Comparison of ENCODE assay signal across 1 cellular context in the genomic region with DNA sequence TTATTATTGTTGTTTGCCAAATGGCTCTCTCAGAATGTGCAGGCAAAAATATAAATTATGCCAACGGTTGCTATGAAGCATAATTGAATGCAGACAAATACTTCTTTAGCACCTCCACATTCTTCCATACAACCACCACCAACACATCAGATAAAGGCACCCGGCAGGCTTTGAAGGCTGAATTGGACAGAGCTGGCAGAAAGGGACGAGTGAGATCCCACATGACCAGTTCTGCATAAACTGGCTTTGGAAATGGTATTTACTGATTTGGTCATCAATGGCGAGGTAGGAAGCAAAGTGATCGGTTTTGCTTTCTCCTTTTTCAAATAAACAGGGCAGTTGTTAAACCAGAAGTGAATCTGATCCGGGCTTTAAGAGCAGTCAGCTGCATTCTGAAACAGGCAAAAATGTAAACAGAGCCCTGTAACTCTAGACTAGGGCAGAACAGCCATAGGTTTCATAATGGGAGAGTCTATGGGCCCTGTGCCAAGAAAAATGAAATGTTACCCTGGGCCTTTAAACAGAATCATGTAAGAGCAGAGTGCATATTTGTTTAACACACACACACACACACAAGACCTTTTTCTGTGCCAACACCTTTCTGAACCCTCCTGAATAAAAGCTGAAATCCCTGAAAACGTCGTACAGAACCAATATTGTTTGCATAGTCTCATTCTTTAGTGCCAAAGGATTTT.
A peak's percentile ranks its signal among the peaks of the same experiment; 100 is the strongest.
TF ChIP-seq lines count a peak whose summit lies in the region.

No MANE protein-coding gene starts in this region.

TF ChIP-seq in HEK293, 187 proteins besides CTCF, POLR2A, EP300 and RAD21 (continued from another document and continues in another):
- TF ChIP-seq, protein P1, sequence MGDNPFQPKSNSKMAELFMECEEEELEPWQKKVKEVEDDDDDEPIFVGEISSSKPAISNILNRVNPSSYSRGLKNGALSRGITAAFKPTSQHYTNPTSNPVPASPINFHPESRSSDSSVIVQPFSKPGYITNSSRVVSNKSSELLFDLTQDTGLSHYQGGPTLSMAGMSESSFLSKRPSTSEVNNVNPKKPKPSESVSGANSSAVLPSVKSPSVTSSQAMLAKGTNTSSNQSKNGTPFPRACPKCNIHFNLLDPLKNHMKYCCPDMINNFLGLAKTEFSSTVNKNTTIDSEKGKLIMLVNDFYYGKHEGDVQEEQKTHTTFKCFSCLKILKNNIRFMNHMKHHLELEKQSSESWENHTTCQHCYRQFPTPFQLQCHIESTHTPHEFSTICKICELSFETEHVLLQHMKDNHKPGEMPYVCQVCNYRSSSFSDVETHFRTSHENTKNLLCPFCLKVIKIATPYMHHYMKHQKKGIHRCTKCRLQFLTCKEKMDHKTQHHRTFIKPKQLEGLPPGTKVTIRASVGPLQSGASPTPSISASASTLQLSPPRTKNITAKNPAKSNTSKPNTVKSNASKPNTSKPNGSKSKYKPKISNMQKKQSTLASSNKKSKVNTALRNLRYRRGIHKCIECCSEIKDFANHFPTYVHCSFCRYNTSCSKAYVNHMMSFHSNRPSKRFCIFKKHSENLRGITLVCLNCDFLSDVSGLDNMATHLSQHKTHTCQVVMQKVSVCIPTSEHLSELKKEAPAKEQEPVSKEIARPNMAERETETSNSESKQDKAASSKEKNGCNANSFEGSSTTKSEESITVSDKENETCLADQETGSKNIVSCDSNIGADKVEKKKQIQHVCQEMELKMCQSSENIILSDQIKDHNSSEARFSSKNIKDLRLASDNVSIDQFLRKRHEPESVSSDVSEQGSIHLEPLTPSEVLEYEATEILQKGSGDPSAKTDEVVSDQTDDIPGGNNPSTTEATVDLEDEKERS (tag by site-specific recombination; IDR thresholded peaks at IDR 0.05) = no peak
- TF ChIP-seq IKZF3 (tag by site-specific recombination; IDR thresholded peaks at IDR 0.05) (0 out of 2 replicates have a peak, but pooled peaks have one; percentile 23), ZNF274 (IDR thresholded peaks at IDR 0.05; ENCODE audit: low read length) (no peak), ZNF274 (tag by site-specific recombination; IDR thresholded peaks at IDR 0.05; ENCODE audit: borderline replicate concordance) (no peak), ZNF664 (tag by site-specific recombination; IDR thresholded peaks at IDR 0.05) (no peak), ZNF133 (tag by site-specific recombination; IDR thresholded peaks at IDR 0.05) (no peak), ZNF544 (tag by site-specific recombination; IDR thresholded peaks at IDR 0.05) (no peak), SALL2 (tag by site-specific recombination; IDR thresholded peaks at IDR 0.05; ENCODE audit: borderline replicate concordance) (no peak), HOXD13 (CRISPR knock-in tag; IDR thresholded peaks at IDR 0.05; ENCODE audit: borderline replicate concordance) (0 out of 2 replicates have a peak, but pooled peaks have one; percentile 68), ZNF623 (tag by site-specific recombination; IDR thresholded peaks at IDR 0.05) (no peak), ZNF23 (tag by site-specific recombination; IDR thresholded peaks at IDR 0.05; ENCODE audit: borderline replicate concordance) (no peak), ZFP3 (tag by site-specific recombination; IDR thresholded peaks at IDR 0.05; ENCODE audit: low read depth) (no peak), ZFHX2 (tag by site-specific recombination; conservative IDR thresholded peaks at IDR 0.05) (no peak), ZNF10 (tag by site-specific recombination; IDR thresholded peaks at IDR 0.05) (no peak), ZSCAN30 (tag by site-specific recombination; IDR thresholded peaks at IDR 0.05) (0 out of 2 replicates have a peak, but pooled peaks have one; percentile 48), ZNF629 (tag by site-specific recombination; IDR thresholded peaks at IDR 0.05) (peak; percentile 62), MZF1 (tag by site-specific recombination; IDR thresholded peaks at IDR 0.05; ENCODE audit: borderline replicate concordance) (peak; percentile 72; the same call in 1 of the 2 replicates), WT1 (tag by site-specific recombination; IDR thresholded peaks at IDR 0.05) (peak; percentile 59; the same call in 1 of the 2 replicates), ZNF561 (tag by site-specific recombination; IDR thresholded peaks at IDR 0.05; ENCODE audit: borderline replicate concordance) (peak; percentile 72; the same call in 1 of the 2 replicates), ZNF529 (tag by site-specific recombination; IDR thresholded peaks at IDR 0.05; ENCODE audit: insufficient replicate concordance) (no peak), ZFP69B (tag by site-specific recombination; IDR thresholded peaks at IDR 0.05) (peak; percentile 69), ZSCAN16 (tag by site-specific recombination; IDR thresholded peaks at IDR 0.05) (peak; percentile 98), ZNF600 (tag by site-specific recombination; IDR thresholded peaks at IDR 0.05) (peak; percentile 83), ZNF776 (tag by site-specific recombination; IDR thresholded peaks at IDR 0.05; ENCODE audit: borderline replicate concordance) (no peak), ZNF350 (tag by site-specific recombination; IDR thresholded peaks at IDR 0.05) (no peak)
- TF ChIP-seq, protein P2, sequence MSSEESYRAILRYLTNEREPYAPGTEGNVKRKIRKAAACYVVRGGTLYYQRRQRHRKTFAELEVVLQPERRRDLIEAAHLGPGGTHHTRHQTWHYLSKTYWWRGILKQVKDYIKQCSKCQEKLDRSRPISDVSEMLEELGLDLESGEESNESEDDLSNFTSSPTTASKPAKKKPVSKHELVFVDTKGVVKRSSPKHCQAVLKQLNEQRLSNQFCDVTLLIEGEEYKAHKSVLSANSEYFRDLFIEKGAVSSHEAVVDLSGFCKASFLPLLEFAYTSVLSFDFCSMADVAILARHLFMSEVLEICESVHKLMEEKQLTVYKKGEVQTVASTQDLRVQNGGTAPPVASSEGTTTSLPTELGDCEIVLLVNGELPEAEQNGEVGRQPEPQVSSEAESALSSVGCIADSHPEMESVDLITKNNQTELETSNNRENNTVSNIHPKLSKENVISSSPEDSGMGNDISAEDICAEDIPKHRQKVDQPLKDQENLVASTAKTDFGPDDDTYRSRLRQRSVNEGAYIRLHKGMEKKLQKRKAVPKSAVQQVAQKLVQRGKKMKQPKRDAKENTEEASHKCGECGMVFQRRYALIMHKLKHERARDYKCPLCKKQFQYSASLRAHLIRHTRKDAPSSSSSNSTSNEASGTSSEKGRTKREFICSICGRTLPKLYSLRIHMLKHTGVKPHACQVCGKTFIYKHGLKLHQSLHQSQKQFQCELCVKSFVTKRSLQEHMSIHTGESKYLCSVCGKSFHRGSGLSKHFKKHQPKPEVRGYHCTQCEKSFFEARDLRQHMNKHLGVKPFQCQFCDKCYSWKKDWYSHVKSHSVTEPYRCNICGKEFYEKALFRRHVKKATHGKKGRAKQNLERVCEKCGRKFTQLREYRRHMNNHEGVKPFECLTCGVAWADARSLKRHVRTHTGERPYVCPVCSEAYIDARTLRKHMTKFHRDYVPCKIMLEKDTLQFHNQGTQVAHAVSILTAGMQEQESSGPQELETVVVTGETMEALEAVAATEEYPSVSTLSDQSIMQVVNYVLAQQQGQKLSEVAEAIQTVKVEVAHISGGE (tag by site-specific recombination; conservative IDR thresholded peaks at IDR 0.05; ENCODE audit: low read depth) = no peak
- TF ChIP-seq, protein P3, sequence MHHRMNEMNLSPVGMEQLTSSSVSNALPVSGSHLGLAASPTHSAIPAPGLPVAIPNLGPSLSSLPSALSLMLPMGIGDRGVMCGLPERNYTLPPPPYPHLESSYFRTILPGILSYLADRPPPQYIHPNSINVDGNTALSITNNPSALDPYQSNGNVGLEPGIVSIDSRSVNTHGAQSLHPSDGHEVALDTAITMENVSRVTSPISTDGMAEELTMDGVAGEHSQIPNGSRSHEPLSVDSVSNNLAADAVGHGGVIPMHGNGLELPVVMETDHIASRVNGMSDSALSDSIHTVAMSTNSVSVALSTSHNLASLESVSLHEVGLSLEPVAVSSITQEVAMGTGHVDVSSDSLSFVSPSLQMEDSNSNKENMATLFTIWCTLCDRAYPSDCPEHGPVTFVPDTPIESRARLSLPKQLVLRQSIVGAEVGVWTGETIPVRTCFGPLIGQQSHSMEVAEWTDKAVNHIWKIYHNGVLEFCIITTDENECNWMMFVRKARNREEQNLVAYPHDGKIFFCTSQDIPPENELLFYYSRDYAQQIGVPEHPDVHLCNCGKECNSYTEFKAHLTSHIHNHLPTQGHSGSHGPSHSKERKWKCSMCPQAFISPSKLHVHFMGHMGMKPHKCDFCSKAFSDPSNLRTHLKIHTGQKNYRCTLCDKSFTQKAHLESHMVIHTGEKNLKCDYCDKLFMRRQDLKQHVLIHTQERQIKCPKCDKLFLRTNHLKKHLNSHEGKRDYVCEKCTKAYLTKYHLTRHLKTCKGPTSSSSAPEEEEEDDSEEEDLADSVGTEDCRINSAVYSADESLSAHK (tag by site-specific recombination; IDR thresholded peaks at IDR 0.05) = peak; percentile 86
- TF ChIP-seq, protein P4, sequence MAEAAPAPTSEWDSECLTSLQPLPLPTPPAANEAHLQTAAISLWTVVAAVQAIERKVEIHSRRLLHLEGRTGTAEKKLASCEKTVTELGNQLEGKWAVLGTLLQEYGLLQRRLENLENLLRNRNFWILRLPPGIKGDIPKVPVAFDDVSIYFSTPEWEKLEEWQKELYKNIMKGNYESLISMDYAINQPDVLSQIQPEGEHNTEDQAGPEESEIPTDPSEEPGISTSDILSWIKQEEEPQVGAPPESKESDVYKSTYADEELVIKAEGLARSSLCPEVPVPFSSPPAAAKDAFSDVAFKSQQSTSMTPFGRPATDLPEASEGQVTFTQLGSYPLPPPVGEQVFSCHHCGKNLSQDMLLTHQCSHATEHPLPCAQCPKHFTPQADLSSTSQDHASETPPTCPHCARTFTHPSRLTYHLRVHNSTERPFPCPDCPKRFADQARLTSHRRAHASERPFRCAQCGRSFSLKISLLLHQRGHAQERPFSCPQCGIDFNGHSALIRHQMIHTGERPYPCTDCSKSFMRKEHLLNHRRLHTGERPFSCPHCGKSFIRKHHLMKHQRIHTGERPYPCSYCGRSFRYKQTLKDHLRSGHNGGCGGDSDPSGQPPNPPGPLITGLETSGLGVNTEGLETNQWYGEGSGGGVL (tag by site-specific recombination; IDR thresholded peaks at IDR 0.05) = peak; percentile 68
- TF ChIP-seq, protein P5, sequence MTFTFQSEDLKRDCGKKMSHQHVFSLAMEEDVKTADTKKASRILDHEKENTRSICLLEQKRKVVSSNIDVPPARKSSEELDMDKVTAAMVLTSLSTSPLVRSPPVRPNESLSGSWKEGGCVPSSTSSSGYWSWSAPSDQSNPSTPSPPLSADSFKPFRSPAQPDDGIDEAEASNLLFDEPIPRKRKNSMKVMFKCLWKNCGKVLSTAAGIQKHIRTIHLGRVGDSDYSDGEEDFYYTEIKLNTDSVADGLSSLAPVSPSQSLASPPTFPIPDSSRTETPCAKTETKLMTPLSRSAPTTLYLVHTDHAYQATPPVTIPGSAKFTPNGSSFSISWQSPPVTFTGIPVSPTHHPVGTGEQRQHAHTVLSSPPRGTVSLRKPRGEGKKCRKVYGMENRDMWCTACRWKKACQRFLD (tag by site-specific recombination; IDR thresholded peaks at IDR 0.05) = no peak
- TF ChIP-seq, protein P6, sequence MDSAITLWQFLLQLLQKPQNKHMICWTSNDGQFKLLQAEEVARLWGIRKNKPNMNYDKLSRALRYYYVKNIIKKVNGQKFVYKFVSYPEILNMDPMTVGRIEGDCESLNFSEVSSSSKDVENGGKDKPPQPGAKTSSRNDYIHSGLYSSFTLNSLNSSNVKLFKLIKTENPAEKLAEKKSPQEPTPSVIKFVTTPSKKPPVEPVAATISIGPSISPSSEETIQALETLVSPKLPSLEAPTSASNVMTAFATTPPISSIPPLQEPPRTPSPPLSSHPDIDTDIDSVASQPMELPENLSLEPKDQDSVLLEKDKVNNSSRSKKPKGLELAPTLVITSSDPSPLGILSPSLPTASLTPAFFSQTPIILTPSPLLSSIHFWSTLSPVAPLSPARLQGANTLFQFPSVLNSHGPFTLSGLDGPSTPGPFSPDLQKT (IDR thresholded peaks at IDR 0.05; ENCODE audit: borderline replicate concordance, low read depth, low read length) = no peak
- TF ChIP-seq, protein P7, sequence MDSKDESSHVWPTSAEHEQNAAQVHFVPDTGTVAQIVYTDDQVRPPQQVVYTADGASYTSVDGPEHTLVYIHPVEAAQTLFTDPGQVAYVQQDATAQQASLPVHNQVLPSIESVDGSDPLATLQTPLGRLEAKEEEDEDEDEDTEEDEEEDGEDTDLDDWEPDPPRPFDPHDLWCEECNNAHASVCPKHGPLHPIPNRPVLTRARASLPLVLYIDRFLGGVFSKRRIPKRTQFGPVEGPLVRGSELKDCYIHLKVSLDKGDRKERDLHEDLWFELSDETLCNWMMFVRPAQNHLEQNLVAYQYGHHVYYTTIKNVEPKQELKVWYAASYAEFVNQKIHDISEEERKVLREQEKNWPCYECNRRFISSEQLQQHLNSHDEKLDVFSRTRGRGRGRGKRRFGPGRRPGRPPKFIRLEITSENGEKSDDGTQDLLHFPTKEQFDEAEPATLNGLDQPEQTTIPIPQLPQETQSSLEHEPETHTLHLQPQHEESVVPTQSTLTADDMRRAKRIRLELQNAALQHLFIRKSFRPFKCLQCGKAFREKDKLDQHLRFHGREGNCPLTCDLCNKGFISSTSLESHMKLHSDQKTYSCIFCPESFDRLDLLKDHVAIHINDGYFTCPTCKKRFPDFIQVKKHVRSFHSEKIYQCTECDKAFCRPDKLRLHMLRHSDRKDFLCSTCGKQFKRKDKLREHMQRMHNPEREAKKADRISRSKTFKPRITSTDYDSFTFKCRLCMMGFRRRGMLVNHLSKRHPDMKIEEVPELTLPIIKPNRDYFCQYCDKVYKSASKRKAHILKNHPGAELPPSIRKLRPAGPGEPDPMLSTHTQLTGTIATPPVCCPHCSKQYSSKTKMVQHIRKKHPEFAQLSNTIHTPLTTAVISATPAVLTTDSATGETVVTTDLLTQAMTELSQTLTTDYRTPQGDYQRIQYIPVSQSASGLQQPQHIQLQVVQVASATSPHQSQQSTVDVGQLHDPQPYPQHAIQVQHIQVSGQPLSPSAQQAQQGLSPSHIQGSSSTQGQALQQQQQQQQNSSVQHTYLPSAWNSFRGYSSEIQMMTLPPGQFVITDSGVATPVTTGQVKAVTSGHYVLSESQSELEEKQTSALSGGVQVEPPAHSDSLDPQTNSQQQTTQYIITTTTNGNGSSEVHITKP (tag by site-specific recombination; IDR thresholded peaks at IDR 0.05) = peak; percentile 86
- TF ChIP-seq, protein P8, sequence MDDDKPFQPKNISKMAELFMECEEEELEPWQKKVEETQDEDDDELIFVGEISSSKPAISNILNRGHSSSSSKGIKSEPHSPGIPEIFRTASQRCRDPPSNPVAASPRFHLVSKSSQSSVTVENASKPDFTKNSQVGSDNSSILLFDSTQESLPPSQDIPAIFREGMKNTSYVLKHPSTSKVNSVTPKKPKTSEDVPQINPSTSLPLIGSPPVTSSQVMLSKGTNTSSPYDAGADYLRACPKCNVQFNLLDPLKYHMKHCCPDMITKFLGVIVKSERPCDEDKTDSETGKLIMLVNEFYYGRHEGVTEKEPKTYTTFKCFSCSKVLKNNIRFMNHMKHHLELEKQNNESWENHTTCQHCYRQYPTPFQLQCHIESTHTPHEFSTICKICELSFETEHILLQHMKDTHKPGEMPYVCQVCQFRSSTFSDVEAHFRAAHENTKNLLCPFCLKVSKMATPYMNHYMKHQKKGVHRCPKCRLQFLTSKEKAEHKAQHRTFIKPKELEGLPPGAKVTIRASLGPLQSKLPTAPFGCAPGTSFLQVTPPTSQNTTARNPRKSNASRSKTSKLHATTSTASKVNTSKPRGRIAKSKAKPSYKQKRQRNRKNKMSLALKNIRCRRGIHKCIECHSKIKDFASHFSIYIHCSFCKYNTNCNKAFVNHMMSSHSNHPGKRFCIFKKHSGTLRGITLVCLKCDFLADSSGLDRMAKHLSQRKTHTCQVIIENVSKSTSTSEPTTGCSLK (tag by site-specific recombination; IDR thresholded peaks at IDR 0.05) = no peak
